ENCODE assay signal across 11 cellular contexts in genomic region chr2:234502285-234502918, GRCh38. TPM values are rescaled to one million over a fixed set of nuclear protein-coding genes. Genes with fewer than 3 reads are reported as not detected.
A peak's percentile ranks its signal among the peaks of the same experiment; 100 is the strongest.
DNase-seq lines count a peak whose midpoint lies in the region; ATAC-seq, FAIRE-seq and TF ChIP-seq lines count a peak whose summit lies in the region.
"Had no signal": no experiment of that assay in that cellular context is flagged by ENCODE, and none has a peak within 500 bp of the region (broad histone marks: within the 10 kb centered on the region; RNA-seq: fewer than 3 reads in every experiment).

No MANE protein-coding gene starts in this region.

- POLR2A ChIA-PET in Panc1 (lab: Charles Lee) = interaction anchor here (0.6 kb wide), 1 partner anchor 467 kb away, joined by 4 read pairs; no protein-coding TSS in a partner anchor

- no peaks in the 10 kb centered on the region for H3K79me2 ChIP-seq in fibroblast of lung (ENCODE audit: control insufficient read depth, insufficient read depth, low read length)

- H3K36me3 ChIP-seq in Panc1 (ENCODE audit: control insufficient read depth, insufficient read depth, low read length) (no peaks in the 10 kb centered on the region), fibroblast of lung (ENCODE audit: control insufficient read depth, insufficient read depth, low read length) (no peaks in the 10 kb centered on the region)
- H3K36me3 ChIP-seq: BLaER1 treated with 17β-estradiol and CSF1 and Interleukin-3, amounts not matched to agents 10 nM and 100 nM had no signal

- no peak overlapping the region for H2AFZ ChIP-seq in fibroblast of lung (ENCODE audit: low read length)

- no TSS peak for BruUV-seq in Panc1 (replicated peaks; lab: Mats Ljungman, UMichigan)

- H4K20me1 ChIP-seq in fibroblast of lung (ENCODE audit: control insufficient read depth, extremely low read depth, insufficient read depth, low read length) = no peaks in the 10 kb centered on the region
- H4K20me1 ChIP-seq: BLaER1 treated with 17β-estradiol and CSF1 and Interleukin-3, amounts not matched to agents 10 nM and 100 nM had no signal

- DNase-seq in HPDE6-E6E7 (ENCODE audit: extremely low spot score) (peak; percentile 60), Panc1 (ENCODE audit: low read depth, low spot score) (no peak), fibroblast of lung (ENCODE audit: low read depth in 2 of 2) (peak; percentile 86 to 94), MV-4-11 (lab: John Stamatoyannopoulos, UW) (no peak), GM13977 (ENCODE audit: low spot score) (no peak), DMS153 treated with DMSO at 0.1 percent for 48 hours (lab: John Stamatoyannopoulos, UW; ENCODE audit: unreplicated experiment) (no peak)
- DNase-seq: NCI-H1092 treated with DMSO at 0.1 percent for 48 hours had no signal

- FAIRE-seq in A204.1 (lab: Jason Lieb, UNC) = peak; percentile 92

- intact Hi-C loops in Panc1 (cut with micrococcal nuclease; ENCODE audit: unreplicated experiment) = no loop called here

- no peak overlapping the region for H3K4me2 ChIP-seq in fibroblast of lung (ENCODE audit: extremely low read depth, insufficient read depth, low read length)
- H3K4me2 ChIP-seq: BLaER1 treated with 17β-estradiol and CSF1 and Interleukin-3, amounts not matched to agents 10 nM and 100 nM had no signal

- no peaks in the 10 kb centered on the region for H3K9me3 ChIP-seq in Panc1 (ENCODE audit: control insufficient read depth, insufficient read depth, low read depth, low read length)
- H3K9me3 ChIP-seq in fibroblast of lung (ENCODE audit: control insufficient read depth, insufficient read depth, low read depth, low read length) = no peaks in the 10 kb centered on the region
- H3K9me3 ChIP-seq: BLaER1 treated with 17β-estradiol and CSF1 and Interleukin-3, amounts not matched to agents 10 nM and 100 nM had no signal

- CTCF ChIA-PET in Panc1 (lab: Charles Lee) = interaction anchor here (0.6 kb wide), 2 partner anchors 58 to 536 kb away, joined by 3 read pairs; no protein-coding TSS in a partner anchor

- no peak for TF ChIP-seq CTCF in Panc1 (IDR thresholded peaks at IDR 0.05)
- no peak for TF ChIP-seq CTCF in fibroblast of lung (conservative IDR thresholded peaks at IDR 0.05 in 1 of 2, IDR thresholded peaks at IDR 0.05 in 1 of 2; ENCODE audit: low read depth in 1 of 2, low read length in 2 of 2)
- TF ChIP-seq CTCF in GM13977 (IDR thresholded peaks at IDR 0.05; ENCODE audit: extremely low read depth, insufficient read depth, missing control alignments) = no peak

- H3K27me3 ChIP-seq in Panc1 (ENCODE audit: control insufficient read depth, insufficient read depth, low read length) (no peaks in the 10 kb centered on the region), fibroblast of lung (ENCODE audit: control insufficient read depth, insufficient read depth, low read length) (no peaks in the 10 kb centered on the region)

- H3K27ac ChIP-seq in Panc1 (ENCODE audit: low read length) (peak overlapping the region; percentile 74), fibroblast of lung (ENCODE audit: insufficient read depth, low read length) (no peak overlapping the region)
- H3K27ac ChIP-seq: BLaER1 treated with 17β-estradiol and CSF1 and Interleukin-3, amounts not matched to agents 10 nM and 100 nM had no signal

- in situ Hi-C loops in Panc1 (cut with HindIII; ENCODE audit: low pct_unique_long_range_greater_than_20kb, low sequenced_read_pairs) (no loop called here), GM13977 (cut with MboI; ENCODE audit: low pct_unique_long_range_greater_than_20kb, low sequenced_read_pairs, unreplicated experiment) (no loop called here)

- H3K9ac ChIP-seq in fibroblast of lung (ENCODE audit: insufficient read depth, low read length) = no peak overlapping the region
- H3K9ac ChIP-seq: BLaER1 treated with 17β-estradiol and CSF1 and Interleukin-3, amounts not matched to agents 10 nM and 100 nM had no signal

- no peak overlapping the region for H3K4me3 ChIP-seq in Panc1 (ENCODE audit: low read depth in 2 of 2, low read length in 2 of 2)
- no peak overlapping the region for H3K4me3 ChIP-seq in fibroblast of lung (replicated peaks in 1 of 4; ENCODE audit: control extremely low read depth in 1 of 4, insufficient read depth in 1 of 4, low read depth in 3 of 4, low read length in 4 of 4)
- H3K4me3 ChIP-seq: BLaER1 treated with 17β-estradiol and CSF1 and Interleukin-3, amounts not matched to agents 10 nM and 100 nM had no signal

- H3K4me1 ChIP-seq in Panc1 (ENCODE audit: control insufficient read depth, insufficient read depth, low read length) (peaks cover 36% of the 10 kb centered on the region), fibroblast of lung (ENCODE audit: control insufficient read depth, extremely low read depth, insufficient read depth, low read length) (peaks cover 4% of the 10 kb centered on the region)

- ATAC-seq in Panc1 (peak; percentile 77), GM18519 (IDR thresholded peaks at IDR 0.05; ENCODE audit: low FRiP score, unreplicated experiment) (no peak)
- ATAC-seq: WTC11 had no signal

RNA-seq across cellular contexts. Expression of gene ARL4C, which starts 5.5 kb away (rescaled TPM):
- total RNA-seq in Panc1 (2021; ENCODE audit: unreplicated experiment) = 151 TPM
- 176 TPM for polyA plus RNA-seq in Panc1 (2012; ENCODE audit: insufficient read length)
- 50.6 and 80.9 TPM in 2 replicates for total RNA-seq in fibroblast of lung
- 23.2 and 45.5 TPM in 2 replicates for polyA plus RNA-seq in fibroblast of lung
- 27.3 and 58.5 TPM in 2 replicates for polyA plus RNA-seq in fibroblast of lung (2012)
- polyA minus RNA-seq in fibroblast of lung (ENCODE audit: low replicate concordance) = 7.7 and 21.0 TPM in 2 replicates

Comparison
In these comparisons a context has a peak if more than half of its experiments do, and no peak if none do; other contexts are left out.
1. DNase-seq: peak in HPDE6-E6E7 (single experiment) and fibroblast of lung (2 of 2); none in Panc1 (single experiment), MV-4-11 (single experiment), GM13977 (single experiment) and DMS153 treated with DMSO at 0.1 percent for 48 hours (single experiment).